8 cellular contexts compared by ENCODE assay signal in the genomic region with DNA sequence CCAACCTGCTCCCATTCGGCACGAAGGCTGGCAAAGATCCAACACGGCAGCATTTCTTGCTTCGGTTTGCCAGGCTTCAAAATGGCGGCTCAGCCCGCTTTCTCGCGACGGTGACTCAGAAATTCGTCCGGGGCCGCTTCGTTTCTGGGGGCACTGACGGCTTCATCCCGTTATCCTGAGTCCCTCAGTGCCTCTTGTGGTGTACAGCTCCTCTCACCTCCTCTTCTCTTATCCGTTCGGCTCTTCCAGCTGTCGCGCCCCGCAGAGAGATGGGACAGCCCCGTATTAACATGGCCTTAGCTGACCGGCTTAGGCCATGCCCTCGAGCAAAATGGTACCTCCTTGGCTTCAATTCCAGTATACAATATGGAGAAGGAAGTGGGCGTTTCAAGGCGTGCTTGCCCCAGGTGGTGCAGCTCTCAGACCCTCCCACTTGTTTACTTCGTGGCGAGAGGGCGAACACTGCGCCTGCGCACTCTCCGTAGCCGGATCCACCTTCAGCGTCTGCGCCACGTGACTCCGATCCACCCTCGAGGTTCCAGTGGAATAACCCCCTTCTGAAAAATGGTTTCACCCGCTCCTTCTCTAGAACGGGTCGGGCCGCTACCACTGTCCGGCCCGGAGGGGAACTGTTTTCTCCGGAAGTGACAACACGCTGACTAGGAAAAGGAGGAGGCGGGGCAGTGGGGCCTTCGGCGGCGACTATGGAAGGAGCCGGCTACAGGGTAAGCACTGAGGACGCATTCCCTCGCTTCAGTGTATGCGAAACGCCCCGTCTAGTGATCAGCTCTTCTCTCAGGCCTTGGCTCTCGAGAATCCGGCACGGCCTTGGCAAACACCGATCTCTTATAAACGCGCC. TPM values are rescaled to one million over a fixed set of nuclear protein-coding genes. Genes with fewer than 3 reads are reported as not detected.
DNase-seq lines count a peak whose midpoint lies in the region; ATAC-seq and TF ChIP-seq lines count a peak whose summit lies in the region.

A gene (minus strand): TSS at position 336 of the 859 bp plus-strand sequence. CDS start 4,060 bp downstream, outside the sequence.
A gene (plus strand): TSS at position 683 of the 859 bp plus-strand sequence. CDS start 22 bp downstream, at position 705.

- peak; percentile 24 to 96 for TF ChIP-seq POLR2A in suprapubic skin (IDR thresholded peaks at IDR 0.05)

- H3K4me3 Mint-ChIP-seq in activated naive CD4-positive, alpha-beta T cell treated with anti-CD3 and anti-CD28 coated beads, Interleukin-2, amount 50 U/mL, for 24 hours, result no peak within 1 kb of the TSS

- no peaks in the 10 kb centered on the region for H3K36me3 Mint-ChIP-seq in activated naive CD4-positive, alpha-beta T cell treated with anti-CD3 and anti-CD28 coated beads, Interleukin-2, amount 50 U/mL, for 24 hours

- CTCF ChIA-PET in GM10248 (lab: Yijun Ruan, JAX), result interaction anchor here (0.8 to 1.2 kb wide), 3 partner anchors 13 to 64 kb away, joined by 3 to 4 read pairs (median 3); a partner anchor contains a TSS

- peaks cover 38% of the 10 kb centered on the region for H3K36me3 ChIP-seq in suprapubic skin

- POLR2A ChIA-PET in GM10248 (lab: Yijun Ruan, JAX), result interaction anchor here (0.6 to 1.5 kb wide), 7 partner anchors 11 to 111 kb away, joined by 3 to 11 read pairs (median 3); a partner anchor contains a TSS

- H3K4me1 ChIP-seq in suprapubic skin, result peaks cover 45% of the 10 kb centered on the region

- peak within 1 kb of the TSS; percentile 94 for H3K27ac Mint-ChIP-seq in activated naive CD4-positive, alpha-beta T cell treated with anti-CD3 and anti-CD28 coated beads, Interleukin-2, amount 50 U/mL, for 24 hours

- TF ChIP-seq EP300 in suprapubic skin (IDR thresholded peaks at IDR 0.05), result no peak

- no peaks in the 10 kb centered on the region for H3K27me3 Mint-ChIP-seq in activated naive CD4-positive, alpha-beta T cell treated with anti-CD3 and anti-CD28 coated beads, Interleukin-2, amount 50 U/mL, for 24 hours

- ATAC-seq in HG02610 (IDR thresholded peaks at IDR 0.05; ENCODE audit: unreplicated experiment), result peak; percentile 48
- ATAC-seq in SK-N-SH treated with all-trans-retinoic acid at 6 μM for 48 hours, result peak; percentile 83

- peaks cover 26% of the 10 kb centered on the region for H3K4me1 Mint-ChIP-seq in activated naive CD4-positive, alpha-beta T cell treated with anti-CD3 and anti-CD28 coated beads, Interleukin-2, amount 50 U/mL, for 24 hours

- H3K9me3 Mint-ChIP-seq in activated naive CD4-positive, alpha-beta T cell treated with anti-CD3 and anti-CD28 coated beads, Interleukin-2, amount 50 U/mL, for 24 hours, result no peaks in the 10 kb centered on the region

- peak; percentile 95 for DNase-seq in GM10248 (ENCODE audit: extremely low spot score)
- DNase-seq in NCI-H1092 treated with DMSO at 0.1 percent for 48 hours (lab: John Stamatoyannopoulos, UW), result peak; percentile 98
- DNase-seq in globus pallidus (ENCODE audit: low spot score), result peak; percentile 100
- DNase-seq in nucleus accumbens (lab: John Stamatoyannopoulos, UW), result peak; percentile 92 to 100 (median 99)
- DNase-seq in suprapubic skin (ENCODE audit: low spot score in 2 of 2), result peak; percentile 100

- H3K9me3 ChIP-seq in suprapubic skin, result no peaks in the 10 kb centered on the region

- H3K4me3 ChIP-seq in suprapubic skin, result peak within 1 kb of the TSS; percentile 100

- H3K27me3 ChIP-seq in suprapubic skin, result no peaks in the 10 kb centered on the region

- WGBS in suprapubic skin, result 1% methylated on average over 30 of the region's 61 CpGs

- TF ChIP-seq CTCF in GM10248 (IDR thresholded peaks at IDR 0.05; ENCODE audit: control extremely low read depth, extremely low read depth, low read depth, missing control alignments) (no peak), suprapubic skin (IDR thresholded peaks at IDR 0.05) (no peak)

- peak within 1 kb of the TSS; percentile 99 for H3K27ac ChIP-seq in suprapubic skin

TF ChIP-seq in SK-N-SH treated with all-trans-retinoic acid at 6 μM for 48 hours, 23 proteins besides CTCF, POLR2A, EP300 and RAD21:
- TF ChIP-seq CSDC2 (CRISPR knock-in tag; IDR thresholded peaks at IDR 0.05), result no peak
- TF ChIP-seq, protein P1, sequence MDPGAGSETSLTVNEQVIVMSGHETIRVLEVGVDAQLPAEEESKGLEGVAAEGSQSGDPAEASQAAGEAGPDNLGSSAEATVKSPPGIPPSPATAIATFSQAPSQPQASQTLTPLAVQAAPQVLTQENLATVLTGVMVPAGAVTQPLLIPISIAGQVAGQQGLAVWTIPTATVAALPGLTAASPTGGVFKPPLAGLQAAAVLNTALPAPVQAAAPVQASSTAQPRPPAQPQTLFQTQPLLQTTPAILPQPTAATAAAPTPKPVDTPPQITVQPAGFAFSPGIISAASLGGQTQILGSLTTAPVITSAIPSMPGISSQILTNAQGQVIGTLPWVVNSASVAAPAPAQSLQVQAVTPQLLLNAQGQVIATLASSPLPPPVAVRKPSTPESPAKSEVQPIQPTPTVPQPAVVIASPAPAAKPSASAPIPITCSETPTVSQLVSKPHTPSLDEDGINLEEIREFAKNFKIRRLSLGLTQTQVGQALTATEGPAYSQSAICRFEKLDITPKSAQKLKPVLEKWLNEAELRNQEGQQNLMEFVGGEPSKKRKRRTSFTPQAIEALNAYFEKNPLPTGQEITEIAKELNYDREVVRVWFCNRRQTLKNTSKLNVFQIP (CRISPR knock-in tag; IDR thresholded peaks at IDR 0.05; ENCODE audit: borderline replicate concordance, low read depth), result 0 out of 2 replicates have a peak, but pooled peaks have one; percentile 49

RNA-seq across cellular contexts. Expression of the first gene that starts in this region (rescaled TPM):
- total RNA-seq in suprapubic skin, result 10 to 100 TPM; 19.3 to 25.1 (median 20.0) TPM

RNA-seq across cellular contexts. Expression of the second gene that starts in this region (rescaled TPM):
- 10 to 100 TPM; 40.5 to 93.4 (median 59.4) TPM for total RNA-seq in suprapubic skin

Comparison
In these comparisons a context has a peak if more than half of its experiments do, and no peak if none do; other contexts are left out.
1. Peak in every context shown above with its lines: DNase-seq, ATAC-seq, H3K4me3 ChIP-seq and H3K27ac ChIP-seq.